1 cellular context compared by ENCODE assay signal in the genomic region with DNA sequence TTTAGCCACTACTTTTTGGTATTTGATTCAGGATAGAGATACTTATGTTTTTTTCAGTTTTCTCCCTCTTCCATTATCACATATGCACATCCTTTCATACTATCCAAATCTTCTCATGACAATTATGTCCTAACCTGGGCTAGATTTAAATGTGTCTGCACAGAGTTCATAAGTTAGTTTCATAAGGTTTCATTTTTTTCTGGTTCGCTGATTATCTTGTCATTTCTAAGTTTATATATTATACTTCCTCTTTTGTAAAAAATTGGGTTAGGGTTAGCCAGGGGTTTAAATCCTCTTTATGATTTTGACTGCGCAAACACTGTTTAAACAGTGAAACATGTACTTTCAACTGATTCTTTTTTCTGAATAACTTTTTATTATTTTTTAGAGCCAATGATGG.
TF ChIP-seq lines count a peak whose summit lies in the region.

No MANE protein-coding gene starts in this region.

TF ChIP-seq in GM12878, 131 proteins besides CTCF, POLR2A, EP300 and RAD21 (continued from another document):
- TF ChIP-seq, protein P1, sequence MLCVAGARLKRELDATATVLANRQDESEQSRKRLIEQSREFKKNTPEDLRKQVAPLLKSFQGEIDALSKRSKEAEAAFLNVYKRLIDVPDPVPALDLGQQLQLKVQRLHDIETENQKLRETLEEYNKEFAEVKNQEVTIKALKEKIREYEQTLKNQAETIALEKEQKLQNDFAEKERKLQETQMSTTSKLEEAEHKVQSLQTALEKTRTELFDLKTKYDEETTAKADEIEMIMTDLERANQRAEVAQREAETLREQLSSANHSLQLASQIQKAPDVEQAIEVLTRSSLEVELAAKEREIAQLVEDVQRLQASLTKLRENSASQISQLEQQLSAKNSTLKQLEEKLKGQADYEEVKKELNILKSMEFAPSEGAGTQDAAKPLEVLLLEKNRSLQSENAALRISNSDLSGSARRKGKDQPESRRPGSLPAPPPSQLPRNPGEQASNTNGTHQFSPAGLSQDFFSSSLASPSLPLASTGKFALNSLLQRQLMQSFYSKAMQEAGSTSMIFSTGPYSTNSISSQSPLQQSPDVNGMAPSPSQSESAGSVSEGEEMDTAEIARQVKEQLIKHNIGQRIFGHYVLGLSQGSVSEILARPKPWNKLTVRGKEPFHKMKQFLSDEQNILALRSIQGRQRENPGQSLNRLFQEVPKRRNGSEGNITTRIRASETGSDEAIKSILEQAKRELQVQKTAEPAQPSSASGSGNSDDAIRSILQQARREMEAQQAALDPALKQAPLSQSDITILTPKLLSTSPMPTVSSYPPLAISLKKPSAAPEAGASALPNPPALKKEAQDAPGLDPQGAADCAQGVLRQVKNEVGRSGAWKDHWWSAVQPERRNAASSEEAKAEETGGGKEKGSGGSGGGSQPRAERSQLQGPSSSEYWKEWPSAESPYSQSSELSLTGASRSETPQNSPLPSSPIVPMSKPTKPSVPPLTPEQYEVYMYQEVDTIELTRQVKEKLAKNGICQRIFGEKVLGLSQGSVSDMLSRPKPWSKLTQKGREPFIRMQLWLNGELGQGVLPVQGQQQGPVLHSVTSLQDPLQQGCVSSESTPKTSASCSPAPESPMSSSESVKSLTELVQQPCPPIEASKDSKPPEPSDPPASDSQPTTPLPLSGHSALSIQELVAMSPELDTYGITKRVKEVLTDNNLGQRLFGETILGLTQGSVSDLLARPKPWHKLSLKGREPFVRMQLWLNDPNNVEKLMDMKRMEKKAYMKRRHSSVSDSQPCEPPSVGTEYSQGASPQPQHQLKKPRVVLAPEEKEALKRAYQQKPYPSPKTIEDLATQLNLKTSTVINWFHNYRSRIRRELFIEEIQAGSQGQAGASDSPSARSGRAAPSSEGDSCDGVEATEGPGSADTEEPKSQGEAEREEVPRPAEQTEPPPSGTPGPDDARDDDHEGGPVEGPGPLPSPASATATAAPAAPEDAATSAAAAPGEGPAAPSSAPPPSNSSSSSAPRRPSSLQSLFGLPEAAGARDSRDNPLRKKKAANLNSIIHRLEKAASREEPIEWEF (IDR thresholded peaks at IDR 0.05; ENCODE audit: insufficient replicate concordance, low read depth, low read length): no peak
- TF ChIP-seq NFXL1 (IDR thresholded peaks at IDR 0.05; ENCODE audit: borderline replicate concordance): no peak
